Comparison of ENCODE assay signal across 9 cellular contexts in the genomic region with DNA sequence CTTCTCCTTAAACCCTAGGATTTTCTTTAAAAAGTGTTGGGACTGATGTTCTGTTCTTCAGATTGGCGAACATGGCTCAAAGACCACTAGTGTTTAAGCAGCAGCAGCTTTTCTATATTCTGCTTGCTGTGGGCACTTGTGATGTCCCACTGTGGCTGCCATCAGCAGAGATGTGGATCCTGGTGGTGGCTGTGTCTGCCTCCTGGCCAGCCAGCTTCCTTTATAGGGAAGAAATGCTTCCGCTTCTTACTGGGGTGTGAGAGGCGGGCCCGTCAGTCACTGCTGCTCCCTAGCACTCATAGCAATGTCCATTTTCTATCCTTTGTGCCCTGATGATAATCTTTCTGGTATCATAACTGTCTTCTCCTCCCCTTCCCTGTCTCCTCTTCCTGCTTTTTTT.
"Had no signal": no experiment of that assay in that cellular context is flagged by ENCODE, and none has a peak within 500 bp of the region (broad histone marks: within the 10 kb centered on the region; RNA-seq: fewer than 3 reads in every experiment).

No MANE protein-coding gene starts in this region.

- H3K36me3 ChIP-seq: HAP-1 had no signal

- H3K4me3 Mint-ChIP-seq: HFFc6, IgD-negative memory B cell had no signal

- H3K27me3 Mint-ChIP-seq: IgD-negative memory B cell had no signal

- H3K9ac ChIP-seq: GM23248 had no signal

- H3K27ac Mint-ChIP-seq: HFFc6, IgD-negative memory B cell had no signal

- H2AFZ ChIP-seq: GM23248 had no signal

- FAIRE-seq: HepG2 had no signal

- DNase-seq: GM23248, H7, HFFc6, KBM-7 had no signal

- H3K4me1 ChIP-seq: HAP-1 had no signal

- H3K9me3 ChIP-seq: HAP-1 had no signal

- H3K4me3 ChIP-seq: GM23248, HAP-1 had no signal

- H3K27ac ChIP-seq: GM23248, HL-60 had no signal

- ATAC-seq: HCT116, HepG2 had no signal
